Comparison of ENCODE assay signal across 22 cellular contexts in the genomic region with DNA sequence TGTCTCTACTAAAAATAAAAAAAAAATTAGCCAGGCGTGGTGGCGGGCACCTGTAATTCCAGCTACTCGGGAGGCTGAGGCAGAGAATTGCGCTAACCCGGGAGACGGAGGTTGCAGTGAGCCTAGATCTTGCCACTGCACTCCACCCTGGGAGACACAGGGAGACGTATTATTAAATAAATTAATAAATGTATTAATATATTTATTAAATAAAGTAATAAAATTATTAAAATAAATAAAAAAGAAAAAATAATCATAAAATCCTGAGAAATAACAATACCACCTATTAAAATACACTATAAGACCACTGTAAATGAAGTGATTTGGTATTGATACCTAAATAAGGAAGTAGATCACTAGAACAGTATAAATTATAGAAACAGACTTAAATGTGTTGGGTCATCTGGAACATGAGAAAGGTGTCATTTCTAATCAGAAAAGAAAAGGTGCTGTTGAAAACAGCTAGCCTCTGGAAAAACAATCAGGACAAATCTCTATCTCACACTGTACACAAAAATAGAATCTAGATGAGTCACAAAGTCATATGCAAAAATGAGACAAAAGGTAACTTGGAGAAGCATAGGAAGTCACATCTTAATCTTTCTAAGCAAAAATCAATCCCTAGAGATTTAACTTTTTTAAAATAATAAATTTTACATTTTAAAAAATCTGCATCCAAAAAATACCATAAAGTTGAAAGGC.
"Had no signal": no experiment of that assay in that cellular context is flagged by ENCODE, and none has a peak within 500 bp of the region (broad histone marks: within the 10 kb centered on the region; RNA-seq: fewer than 3 reads in every experiment).

No MANE protein-coding gene starts in this region.

- H3K9me3 ChIP-seq: Peyer's patch, SJCRH30 had no signal

- H3K27ac ChIP-seq: Peyer's patch, SJCRH30, SK-N-MC had no signal

- H3K27me3 ChIP-seq: Peyer's patch, SJCRH30 had no signal

- ATAC-seq: Right ventricle myocardium inferior had no signal

- H3K4me1 ChIP-seq: Peyer's patch, SJCRH30 had no signal

- H3K36me3 ChIP-seq: Peyer's patch, SJCRH30 had no signal

- DNase-seq: KBM-7, MV-4-11, NCI-H1048, NCI-H1105, NCI-H1417, NCI-H1436 treated with DMSO at 0.1 percent for 48 hours, NCI-H1694, NCI-H187 treated with DMSO at 0.1 percent for 48 hours, NCI-H2029 treated with DMSO at 0.1 percent for 48 hours, NCI-H2107, NCI-H2171, NCI-H226, NCI-H446, NCI-H510A, NCI-H524 treated with DMSO at 0.1 percent for 48 hours, NCI-H69, NCI-H774, Peyer's patch, SHP77 treated with DMSO at 0.1 percent for 48 hours, SJCRH30 had no signal

- H3K4me3 ChIP-seq: Peyer's patch, SJCRH30, SK-N-MC had no signal
